In the genomic region with DNA sequence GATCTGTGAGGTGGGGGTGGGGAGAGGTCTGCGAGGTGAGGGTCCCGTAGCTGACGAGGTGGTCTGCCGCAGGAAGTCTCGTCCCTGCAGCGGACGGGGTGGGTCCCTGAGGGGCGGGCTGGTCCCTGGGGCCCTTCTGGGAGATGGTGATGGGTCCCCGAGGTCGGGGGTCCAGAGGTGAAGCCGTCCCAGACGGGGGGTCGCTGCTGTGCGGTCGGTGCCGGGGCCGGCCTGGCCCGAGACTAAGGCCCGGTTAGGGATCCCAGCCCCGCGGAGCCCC, we compare ENCODE assay signal across 8 cellular contexts. TPM values are rescaled to one million over a fixed set of nuclear protein-coding genes. Genes with fewer than 3 reads are reported as not detected.
DNase-seq lines count a peak whose midpoint lies in the region; ATAC-seq lines count a peak whose summit lies in the region.

No MANE protein-coding gene starts in this region.

- H3K4me3 Mint-ChIP-seq in CD4-positive, alpha-beta memory T cell, result peak overlapping the region; percentile 89 to 100 (median 94)
- H3K4me3 Mint-ChIP-seq in naive B cell, result peak overlapping the region in 7 of 8 donors; percentile 63 to 92 (median 86)

- H3K9me3 ChIP-seq in CD4-positive, alpha-beta memory T cell (ENCODE audit: control insufficient read depth in 1 of 2, low read length in 2 of 2), result no peaks in the 10 kb centered on the region

- no peaks in the 10 kb centered on the region for H3K27me3 ChIP-seq in CD4-positive, alpha-beta memory T cell (ENCODE audit: insufficient read depth, low read length)

- H3K36me3 Mint-ChIP-seq in CD4-positive, alpha-beta memory T cell, result peaks cover 9 to 32% of the 10 kb centered on the region in 2 donors
- H3K36me3 Mint-ChIP-seq in naive B cell, result no peaks in the 10 kb centered on the region

- H3K4me3 ChIP-seq in CD4-positive, alpha-beta memory T cell (ENCODE audit: low read length in 2 of 2), result peak overlapping the region; percentile 59 to 85

- CTCF ChIA-PET in CD4-positive, alpha-beta memory T cell (lab: Charles Lee; ENCODE audit: partially characterized antibody), result interaction anchor here (0.7 to 32.3 kb wide), 10 partner anchors 15 to 148 kb away, joined by 3 to 1075 read pairs (median 18); a partner anchor contains a TSS

- DNase-seq in CD4-positive, alpha-beta memory T cell, result no peak
- DNase-seq in caudate nucleus (lab: John Stamatoyannopoulos, UW) (no peak), naive B cell (no peak), NCI-H2227 (lab: John Stamatoyannopoulos, UW; ENCODE audit: unreplicated experiment) (no peak), OCI-M1 (lab: John Stamatoyannopoulos, UW) (no peak)
- no peak for DNase-seq in activated CD8-positive, alpha-beta memory T cell treated with anti-CD3 and anti-CD28 coated beads, Interleukin-2, amount 50 U/mL, for 48 hours

- POLR2A ChIA-PET in CD4-positive, alpha-beta memory T cell (lab: Charles Lee; ENCODE audit: partially characterized antibody), result interaction anchor here (0.7 to 12.5 kb wide), 14 partner anchors 15 to 148 kb away, joined by 3 to 338 read pairs (median 5); a partner anchor contains a TSS

- H3K36me3 ChIP-seq in CD4-positive, alpha-beta memory T cell (ENCODE audit: insufficient read depth, low read length), result no peaks in the 10 kb centered on the region

- peaks cover 0 to 1% (median 0%) of the 10 kb centered on the region in 8 donors for H3K9me3 Mint-ChIP-seq in CD4-positive, alpha-beta memory T cell
- no peaks in the 10 kb centered on the region for H3K9me3 Mint-ChIP-seq in naive B cell

- H3K27me3 Mint-ChIP-seq in CD4-positive, alpha-beta memory T cell, result no peaks in the 10 kb centered on the region
- peaks cover 36 to 69% (median 58%) of the 10 kb centered on the region in 3 donors for H3K27me3 Mint-ChIP-seq in naive B cell

- H3K27ac ChIP-seq in CD4-positive, alpha-beta memory T cell (ENCODE audit: low read depth, low read length), result peak overlapping the region; percentile 81
- peak overlapping the region; percentile 70 for H3K27ac ChIP-seq in caudate nucleus (ENCODE audit: low read depth, low read length)

- peaks cover 48% of the 10 kb centered on the region for H3K4me1 ChIP-seq in CD4-positive, alpha-beta memory T cell (ENCODE audit: insufficient read depth, low read length)

- peaks cover 28 to 56% (median 42%) of the 10 kb centered on the region in 4 donors for H3K4me1 Mint-ChIP-seq in CD4-positive, alpha-beta memory T cell
- peaks cover 20 to 31% (median 30%) of the 10 kb centered on the region in 3 donors for H3K4me1 Mint-ChIP-seq in naive B cell

- intact Hi-C loops in CD4-positive, alpha-beta memory T cell (cut with micrococcal nuclease), result loop anchor here (1.0 kb wide), 4 partner anchors 13 to 64 kb away; a partner anchor contains a TSS

- peak overlapping the region; percentile 92 to 98 (median 96) for H3K27ac Mint-ChIP-seq in CD4-positive, alpha-beta memory T cell
- H3K27ac Mint-ChIP-seq in naive B cell, result peak overlapping the region in 1 of 6 donors; percentile 77

- ATAC-seq in HG03095 (IDR thresholded peaks at IDR 0.05; ENCODE audit: unreplicated experiment), result peak; percentile 18
- no peak for ATAC-seq in naive B cell (ENCODE audit: low read depth in 2 of 2)
- ATAC-seq in GM18867 (IDR thresholded peaks at IDR 0.05; ENCODE audit: unreplicated experiment), result no peak

RNA-seq across cellular contexts. Expression of a gene that starts 0.4 kb away (rescaled TPM):
- total RNA-seq in CD4-positive, alpha-beta memory T cell, result 100 to 1,000 TPM; 108 to 126 TPM
- 100 to 1,000 TPM in 1 of 2 donors, 10 to 100 TPM in 1; 81.7 to 115 TPM for polyA plus RNA-seq in CD4-positive, alpha-beta memory T cell
- 1 to 10 TPM in 5 of 6 donors, under 1 TPM in 1; 0.95 to 6.0 (median 3.7) TPM for polyA plus RNA-seq in naive B cell (ENCODE audit: low read depth in 6 of 6)

RNA-seq across cellular contexts. Expression of a gene that starts 26.6 kb away (rescaled TPM):
- total RNA-seq in CD4-positive, alpha-beta memory T cell, result over 10,000 TPM in 1 of 2 experiments, 1,000 to 10,000 TPM in 1; 8,627 to 11,547 TPM
- polyA plus RNA-seq in CD4-positive, alpha-beta memory T cell, result not detected
- 100 to 1,000 TPM in 1 of 6 donors, 10 to 100 TPM in 1, not detected in 4; 82.0 to 107 TPM for polyA plus RNA-seq in naive B cell (ENCODE audit: low read depth in 6 of 6)

RNA-seq across cellular contexts. Expression of a gene that starts 27.9 kb away (rescaled TPM):
- 1,000 to 10,000 TPM in 1 of 2 experiments, 100 to 1,000 TPM in 1; 925 to 1,200 TPM for total RNA-seq in CD4-positive, alpha-beta memory T cell
- polyA plus RNA-seq in CD4-positive, alpha-beta memory T cell, result not detected
- polyA plus RNA-seq in naive B cell (ENCODE audit: low read depth in 6 of 6), result not detected

RNA-seq across cellular contexts. Expression of a gene that starts 37.0 kb away (rescaled TPM):
- 1 to 10 TPM; 4.9 to 5.9 TPM for total RNA-seq in CD4-positive, alpha-beta memory T cell
- polyA plus RNA-seq in CD4-positive, alpha-beta memory T cell, result 1 to 10 TPM in 1 of 2 donors, under 1 TPM in 1; 0.46 to 2.2 TPM
- polyA plus RNA-seq in naive B cell (ENCODE audit: low read depth in 6 of 6), result 1 to 10 TPM; 1.3 to 4.3 (median 1.4) TPM

Comparison
In these comparisons a context has a peak if more than half of its experiments do, and no peak if none do; other contexts are left out.
1. RNA of a gene that starts 0.4 kb away (polyA plus RNA-seq): 81.7 to 115 TPM in CD4-positive, alpha-beta memory T cell; 0.95 to 6.0 TPM in naive B cell; every median in the first group is over 10 times any median in the second.